ENCODE assay signal across 11 cellular contexts in the genomic region with DNA sequence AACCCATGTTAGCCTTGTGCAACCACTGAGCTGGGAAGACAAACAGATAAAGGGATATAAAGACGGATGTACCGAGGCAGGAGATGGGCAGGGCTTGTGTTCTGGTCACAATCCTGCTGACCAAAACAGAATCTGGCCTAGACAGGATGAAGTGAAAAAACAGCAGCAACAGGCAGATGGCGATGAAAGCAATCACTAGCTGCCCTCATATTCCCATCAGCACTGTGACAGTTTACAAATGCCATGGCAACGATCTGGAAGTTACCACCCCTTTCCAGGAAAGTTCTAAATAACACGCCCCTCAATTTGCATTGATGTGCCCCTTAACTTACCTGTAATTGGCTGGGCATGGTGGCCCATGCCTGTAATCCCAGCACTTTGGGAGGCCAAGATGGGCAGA. TPM values are rescaled to one million over a fixed set of nuclear protein-coding genes. Genes with fewer than 3 reads are reported as not detected.
DNase-seq lines count a peak whose midpoint lies in the region; ATAC-seq and TF ChIP-seq lines count a peak whose summit lies in the region.
"Had no signal": no experiment of that assay in that cellular context is flagged by ENCODE, and none has a peak within 500 bp of the region (broad histone marks: within the 10 kb centered on the region; RNA-seq: fewer than 3 reads in every experiment).

No MANE protein-coding gene starts in this region.

- TF ChIP-seq CTCF in psoas muscle (IDR thresholded peaks at IDR 0.05) = no peak

- peaks cover under 1% of the 10 kb centered on the region for H3K27me3 Mint-ChIP-seq in activated naive CD4-positive, alpha-beta T cell treated with anti-CD3 and anti-CD28 coated beads, Interleukin-2, amount 10 ng/mL, durations not matched to agents 7 days and 5 days
- H3K27me3 Mint-ChIP-seq: activated B cell treated with CpG ODN at 0.5 μM for 24 hours had no signal

- H3K36me3 ChIP-seq in psoas muscle (ENCODE audit: insufficient read depth in 1 of 2, low read depth in 1 of 2) = no peaks in the 10 kb centered on the region
- H3K36me3 ChIP-seq: BLaER1 had no signal

- intact Hi-C loops in psoas muscle (cut with DNase I) = no loop called here

- no peaks in the 10 kb centered on the region for H3K9me3 ChIP-seq in psoas muscle

- H3K27me3 ChIP-seq in psoas muscle (ENCODE audit: insufficient read depth in 3 of 3, low read length in 2 of 3) = no peaks in the 10 kb centered on the region
- H3K27me3 ChIP-seq: BLaER1 had no signal

- H3K9me3 Mint-ChIP-seq in activated naive CD4-positive, alpha-beta T cell treated with anti-CD3 and anti-CD28 coated beads, Interleukin-2, amount 10 ng/mL, durations not matched to agents 7 days and 5 days = no peaks in the 10 kb centered on the region
- H3K9me3 Mint-ChIP-seq: activated B cell treated with CpG ODN at 0.5 μM for 24 hours had no signal

- CTCF ChIA-PET in activated naive CD4-positive, alpha-beta T cell treated with anti-CD3 and anti-CD28 coated beads, Interleukin-2, amount 10 ng/mL, durations not matched to agents 7 days and 5 days (lab: Charles Lee) = interaction anchor here (0.8 to 3.4 kb wide), 2 partner anchors 12 to 86 kb away, joined by 4 to 27 read pairs; no protein-coding TSS in a partner anchor

- no peak overlapping the region for H3K27ac Mint-ChIP-seq in activated naive CD4-positive, alpha-beta T cell treated with anti-CD3 and anti-CD28 coated beads, Interleukin-2, amount 10 ng/mL, durations not matched to agents 7 days and 5 days
- H3K27ac Mint-ChIP-seq: activated B cell treated with CpG ODN at 0.5 μM for 24 hours had no signal

- peak; percentile 26 for DNase-seq in activated naive CD4-positive, alpha-beta T cell treated with anti-CD3 and anti-CD28 coated beads, Interleukin-2, amount 10 ng/mL, durations not matched to agents 7 days and 5 days
- no peak for DNase-seq in activated naive CD4-positive, alpha-beta T cell (lab: John Stamatoyannopoulos, UW)
- DNase-seq in RKO (ENCODE audit: low spot score) (peak; percentile 3), fibroblast of gingiva (ENCODE audit: low read depth) (peak; percentile 35), stromal cell of bone marrow (ENCODE audit: low read depth) (peak; percentile 10), NCI-H146 treated with DMSO at 0.1 percent for 48 hours (lab: John Stamatoyannopoulos, UW; ENCODE audit: unreplicated experiment) (no peak), psoas muscle (no peak), NK-92 (lab: John Stamatoyannopoulos, UW; ENCODE audit: unreplicated experiment) (no peak)
- DNase-seq: activated B cell treated with CpG ODN at 0.5 μM for 24 hours, kidney had no signal

- no peak overlapping the region for H3K4me3 ChIP-seq in psoas muscle
- H3K4me3 ChIP-seq: BLaER1 had no signal

- 63 to 69% (median 65%) methylated on average over 5 of the region's 5 CpGs for WGBS in psoas muscle, 3 donors

- no peaks in the 10 kb centered on the region for H3K4me1 Mint-ChIP-seq in activated naive CD4-positive, alpha-beta T cell treated with anti-CD3 and anti-CD28 coated beads, Interleukin-2, amount 10 ng/mL, durations not matched to agents 7 days and 5 days
- H3K4me1 Mint-ChIP-seq: activated B cell treated with CpG ODN at 0.5 μM for 24 hours had no signal

- H3K36me3 Mint-ChIP-seq in activated naive CD4-positive, alpha-beta T cell treated with anti-CD3 and anti-CD28 coated beads, Interleukin-2, amount 10 ng/mL, durations not matched to agents 7 days and 5 days = no peaks in the 10 kb centered on the region

- H3K27ac ChIP-seq in psoas muscle = no peak overlapping the region
- H3K27ac ChIP-seq: BLaER1 had no signal

- H3K4me3 Mint-ChIP-seq in activated naive CD4-positive, alpha-beta T cell treated with anti-CD3 and anti-CD28 coated beads, Interleukin-2, amount 10 ng/mL, durations not matched to agents 7 days and 5 days = no peak overlapping the region
- H3K4me3 Mint-ChIP-seq: activated B cell treated with CpG ODN at 0.5 μM for 24 hours had no signal

- no peaks in the 10 kb centered on the region for H3K4me1 ChIP-seq in psoas muscle

- no peak for ATAC-seq in psoas muscle

RNA-seq across cellular contexts. Expression of gene CD46, which starts 40.6 kb away (rescaled TPM):
- 10 to 100 TPM; 43.5 to 55.3 (median 47.4) TPM for total RNA-seq in psoas muscle
- 10 to 100 TPM; 33.9 to 66.3 (median 34.5) TPM for polyA plus RNA-seq in psoas muscle

Comparison
In these comparisons a context has a peak if more than half of its experiments do, and no peak if none do; other contexts are left out.
1. DNase-seq: peak in activated naive CD4-positive, alpha-beta T cell treated with anti-CD3 and anti-CD28 coated beads, Interleukin-2, amount 10 ng/mL, durations not matched to agents 7 days and 5 days (single experiment), RKO (single experiment), fibroblast of gingiva (single experiment) and stromal cell of bone marrow (single experiment); none in activated naive CD4-positive, alpha-beta T cell (0 of 4), NCI-H146 treated with DMSO at 0.1 percent for 48 hours (single experiment), psoas muscle (0 of 2) and NK-92 (single experiment).